Comparison of ENCODE assay signal across 18 cellular contexts in the genomic region with DNA sequence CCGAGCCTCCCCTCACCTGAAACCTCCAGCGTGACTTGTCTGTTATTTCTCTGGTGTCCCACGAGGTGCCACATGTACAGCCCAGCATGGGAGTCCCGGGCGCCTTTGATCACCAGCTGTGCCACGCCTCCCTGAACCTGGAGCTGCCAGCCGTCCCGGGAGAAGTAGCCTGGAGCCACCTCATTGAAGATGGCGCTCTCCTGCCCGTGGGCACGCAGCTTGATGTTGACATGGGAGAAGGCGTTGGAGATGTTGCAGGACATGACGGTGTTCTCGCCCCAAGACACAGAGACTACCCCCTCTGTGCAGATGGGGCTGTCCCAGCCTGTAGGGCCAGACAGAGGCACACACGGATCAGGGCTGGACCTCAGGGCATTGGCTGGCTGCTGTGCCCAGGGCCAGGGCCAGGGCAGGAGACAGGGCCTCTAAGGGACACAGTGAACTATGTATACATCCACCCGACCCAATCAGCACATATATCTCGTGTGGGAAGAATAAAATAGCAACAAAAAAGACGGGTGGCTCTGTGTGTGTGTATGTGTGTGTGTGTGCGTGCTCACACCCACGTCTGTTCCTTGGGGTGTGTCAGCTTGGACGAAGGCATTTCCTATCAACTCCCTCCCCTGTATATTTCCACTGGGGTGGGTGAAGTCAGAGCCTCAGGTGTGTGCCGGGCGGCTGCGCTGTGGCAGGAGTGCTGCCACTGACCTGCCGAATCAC. TPM values are rescaled to one million over a fixed set of nuclear protein-coding genes. Genes with fewer than 3 reads are reported as not detected.
A peak's percentile ranks its signal among the peaks of the same experiment; 100 is the strongest.
DNase-seq lines count a peak whose midpoint lies in the region; ATAC-seq and TF ChIP-seq lines count a peak whose summit lies in the region.
"Had no signal": no experiment of that assay in that cellular context is flagged by ENCODE, and none has a peak within 500 bp of the region (broad histone marks: within the 10 kb centered on the region; RNA-seq: fewer than 3 reads in every experiment).

No MANE protein-coding gene starts in this region.

- POLR2A ChIA-PET in A673 (lab: Charles Lee; ENCODE audit: low non-redundant PET), result no interaction called here

- no peak for ATAC-seq in stimulated activated naive CD8-positive, alpha-beta T cell treated with anti-CD3 and anti-CD28 coated beads, Interleukin-15, Interleukin-2, amounts not matched to agents 100 U/mL and 50 U/mL, for 24 hours
- ATAC-seq in left lung, result no peak

- H3K36me3 Mint-ChIP-seq in stimulated activated naive CD8-positive, alpha-beta T cell treated with anti-CD3 and anti-CD28 coated beads, Interleukin-15, Interleukin-2, amounts not matched to agents 100 ng/mL and 50 ng/mL, for 24 hours (ENCODE audit: low read depth), result peaks cover 3% of the 10 kb centered on the region
- H3K36me3 Mint-ChIP-seq: activated naive CD8-positive, alpha-beta T cell treated with anti-CD3 and anti-CD28 coated beads, Interleukin-2, amount 10 ng/mL, durations not matched to agents 7 days and 5 days had no signal

- peak overlapping the region in 1 of 2 donors; percentile 55 for H3K9ac ChIP-seq in mucosa of rectum (ENCODE audit: low read depth in 1 of 2, low read length in 2 of 2)

- peaks cover 30% of the 10 kb centered on the region for H3K4me1 Mint-ChIP-seq in stimulated activated naive CD8-positive, alpha-beta T cell treated with anti-CD3 and anti-CD28 coated beads, Interleukin-15, Interleukin-2, amounts not matched to agents 100 ng/mL and 50 ng/mL, for 24 hours (ENCODE audit: low read depth)

- H3K9me3 ChIP-seq in mucosa of rectum (ENCODE audit: control insufficient read depth in 2 of 2, low read length in 2 of 2) (no peaks in the 10 kb centered on the region), A673 (ENCODE audit: low read depth, low read length, poor library complexity, severe bottlenecking) (no peaks in the 10 kb centered on the region), left lung (no peaks in the 10 kb centered on the region)

- no peak for DNase-seq in stimulated activated naive CD8-positive, alpha-beta T cell treated with anti-CD3 and anti-CD28 coated beads, Interleukin-15, Interleukin-2, amounts not matched to agents 100 U/mL and 50 U/mL, for 24 hours
- DNase-seq in activated CD4-positive, alpha-beta T cell treated with anti-CD3 and anti-CD28 coated beads, Interleukin-2, amount 50 U/mL, for 48 hours, result peak; percentile 47 to 60
- DNase-seq in A673 (ENCODE audit: low spot score), result no peak
- DNase-seq in anterior cingulate cortex (lab: John Stamatoyannopoulos, UW), result no peak
- DNase-seq in left lung, result no peak
- DNase-seq: activated naive CD8-positive, alpha-beta T cell treated with anti-CD3 and anti-CD28 coated beads, Interleukin-2, amount 10 ng/mL, durations not matched to agents 7 days and 5 days; caudate nucleus; EL; NCI-H187 treated with DMSO at 0.1 percent for 48 hours; NCI-H774 had no signal

- H3K4me1 ChIP-seq in mucosa of rectum (ENCODE audit: control insufficient read depth in 2 of 2, insufficient read depth in 2 of 2, low read length in 2 of 2) (peaks cover 21 to 40% of the 10 kb centered on the region in 2 donors), A673 (ENCODE audit: insufficient read depth, low read length, poor library complexity, severe bottlenecking) (no peaks in the 10 kb centered on the region), left lung (peaks cover 0 to 12% of the 10 kb centered on the region in 2 donors)

- CTCF ChIA-PET in A673 (lab: Charles Lee), result no interaction called here

- BruUV-seq in A673 (replicated peaks; lab: Mats Ljungman, UMichigan), result no TSS peak

- H3K9me3 Mint-ChIP-seq in stimulated activated naive CD8-positive, alpha-beta T cell treated with anti-CD3 and anti-CD28 coated beads, Interleukin-15, Interleukin-2, amounts not matched to agents 100 ng/mL and 50 ng/mL, for 24 hours, result no peaks in the 10 kb centered on the region
- H3K9me3 Mint-ChIP-seq: activated naive CD8-positive, alpha-beta T cell treated with anti-CD3 and anti-CD28 coated beads, Interleukin-2, amount 10 ng/mL, durations not matched to agents 7 days and 5 days had no signal

- H3K4me3 Mint-ChIP-seq in stimulated activated naive CD8-positive, alpha-beta T cell treated with anti-CD3 and anti-CD28 coated beads, Interleukin-15, Interleukin-2, amounts not matched to agents 100 ng/mL and 50 ng/mL, for 24 hours, result no peak overlapping the region
- H3K4me3 Mint-ChIP-seq: activated naive CD8-positive, alpha-beta T cell treated with anti-CD3 and anti-CD28 coated beads, Interleukin-2, amount 10 ng/mL, durations not matched to agents 7 days and 5 days; CD14-positive monocyte had no signal

- H3K4me3 ChIP-seq in mucosa of rectum (ENCODE audit: low read length in 2 of 2) (no peak overlapping the region), A673 (ENCODE audit: low read depth, low read length, poor library complexity, severe bottlenecking) (no peak overlapping the region), left lung (no peak overlapping the region)
- H3K4me3 ChIP-seq: lung, smooth muscle cell had no signal

- H3K27ac ChIP-seq in mucosa of rectum (ENCODE audit: low read depth in 2 of 2, low read length in 2 of 2) (peak overlapping the region; percentile 52 to 62), A673 (ENCODE audit: low read depth, low read length, poor library complexity, severe bottlenecking) (no peak overlapping the region), left lung (no peak overlapping the region)

- intact Hi-C loops in A673 (cut with micrococcal nuclease; ENCODE audit: unreplicated experiment), result no loop called here
- intact Hi-C loops in left lung (cut with DNase I), result loop anchor here in 1 of 2 donors (5.0 kb wide), 1 partner anchor 87 kb away; no protein-coding TSS in a partner anchor

- H3K27me3 Mint-ChIP-seq in stimulated activated naive CD8-positive, alpha-beta T cell treated with anti-CD3 and anti-CD28 coated beads, Interleukin-15, Interleukin-2, amounts not matched to agents 100 ng/mL and 50 ng/mL, for 24 hours, result no peaks in the 10 kb centered on the region
- H3K27me3 Mint-ChIP-seq: activated naive CD8-positive, alpha-beta T cell treated with anti-CD3 and anti-CD28 coated beads, Interleukin-2, amount 10 ng/mL, durations not matched to agents 7 days and 5 days had no signal

- H3K36me3 ChIP-seq in mucosa of rectum (ENCODE audit: control insufficient read depth in 2 of 2, insufficient read depth in 2 of 2, low read length in 2 of 2) (no peaks in the 10 kb centered on the region), A673 (ENCODE audit: insufficient read depth, low read length, poor library complexity, severe bottlenecking) (no peaks in the 10 kb centered on the region), left lung (peaks cover 0 to 24% of the 10 kb centered on the region in 2 donors)

- H3K27ac Mint-ChIP-seq in stimulated activated naive CD8-positive, alpha-beta T cell treated with anti-CD3 and anti-CD28 coated beads, Interleukin-15, Interleukin-2, amounts not matched to agents 100 ng/mL and 50 ng/mL, for 24 hours, result peak overlapping the region; percentile 52
- H3K27ac Mint-ChIP-seq: activated naive CD8-positive, alpha-beta T cell treated with anti-CD3 and anti-CD28 coated beads, Interleukin-2, amount 10 ng/mL, durations not matched to agents 7 days and 5 days had no signal

- TF ChIP-seq CTCF in A673 (conservative IDR thresholded peaks at IDR 0.05; ENCODE audit: low read depth, low read length) (no peak), left lung (IDR thresholded peaks at IDR 0.05) (no peak)

- H3K27me3 ChIP-seq in mucosa of rectum (ENCODE audit: control insufficient read depth in 2 of 2, insufficient read depth in 2 of 2, low read length in 2 of 2), result no peaks in the 10 kb centered on the region
- H3K27me3 ChIP-seq in A673 (replicated peaks; ENCODE audit: insufficient read depth, low read depth, low read length, poor library complexity), result no peaks in the 10 kb centered on the region
- H3K27me3 ChIP-seq in left lung, result peaks cover 0 to 31% of the 10 kb centered on the region in 2 donors

RNA-seq across cellular contexts. Expression of a gene that starts 7.3 kb away (rescaled TPM):
- not detected in 2 replicates for total RNA-seq in A673 (2021)
- 1 to 10 TPM; 3.7 to 6.6 TPM for total RNA-seq in left lung
- total RNA-seq: fibroblast of villous mesenchyme, RPMI7951, smooth muscle cell had no signal

RNA-seq across cellular contexts. Expression of a gene that starts 8.8 kb away (rescaled TPM):
- total RNA-seq in A673 (2021) (1.4 and 2.8 TPM in 2 replicates), left lung (10 to 100 TPM; 10.5 to 36.8 TPM)
- total RNA-seq: smooth muscle cell had no signal

RNA-seq across cellular contexts. Expression of a gene that starts 34.3 kb away (rescaled TPM):
- total RNA-seq in A673 (2021) (0.39 and 1.2 TPM in 2 replicates), left lung (not detected)
- total RNA-seq: activated naive CD8-positive, alpha-beta T cell treated with anti-CD3 and anti-CD28 coated beads, Interleukin-2, amount 10 ng/mL, durations not matched to agents 7 days and 5 days; fibroblast of villous mesenchyme; lung; omental fat pad; smooth muscle cell had no signal

RNA-seq across cellular contexts. Expression of a gene that starts 46.8 kb away (rescaled TPM):
- 0.52 and 0.58 TPM in 2 replicates for total RNA-seq in A673 (2021)
- not detected for total RNA-seq in left lung
- total RNA-seq: activated naive CD8-positive, alpha-beta T cell treated with anti-CD3 and anti-CD28 coated beads, Interleukin-2, amount 10 ng/mL, durations not matched to agents 7 days and 5 days; fibroblast of villous mesenchyme; omental fat pad; RPMI7951; smooth muscle cell had no signal

RNA-seq across cellular contexts. Expression of a gene that starts 51.2 kb away (rescaled TPM):
- total RNA-seq in A673 (2021) (139 and 150 TPM in 2 replicates), left lung (100 to 1,000 TPM; 122 to 160 TPM)

Comparison
In these comparisons a context has a peak if more than half of its experiments do, and no peak if none do; other contexts are left out.
1. DNase-seq: peak in activated CD4-positive, alpha-beta T cell treated with anti-CD3 and anti-CD28 coated beads, Interleukin-2, amount 50 U/mL, for 48 hours (2 of 2); none in stimulated activated naive CD8-positive, alpha-beta T cell treated with anti-CD3 and anti-CD28 coated beads, Interleukin-15, Interleukin-2, amounts not matched to agents 100 U/mL and 50 U/mL, for 24 hours (single experiment), A673 (single experiment), anterior cingulate cortex (0 of 58) and left lung (0 of 2).
2. H3K27ac ChIP-seq: peak in mucosa of rectum (2 of 2); none in A673 (single experiment) and left lung (0 of 2).